Comparison of ENCODE assay signal across 8 cellular contexts in genomic region chr11:77407613-77408012, GRCh38.
DNase-seq lines count a peak whose midpoint lies in the region; ATAC-seq and TF ChIP-seq lines count a peak whose summit lies in the region.

No MANE protein-coding gene starts in this region.

- no peak overlapping the region for H3K4me3 ChIP-seq in body of pancreas

- peaks cover 28% of the 10 kb centered on the region for H3K4me1 ChIP-seq in body of pancreas

- TF ChIP-seq CTCF in body of pancreas (IDR thresholded peaks at IDR 0.05) = no peak

- WGBS in body of pancreas, 2 donors = 5 to 16% methylated on average over 4 of the region's 4 CpGs

- H3K36me3 ChIP-seq in body of pancreas (replicated peaks in 1 of 2; ENCODE audit: insufficient read depth in 1 of 2, low read depth in 2 of 2) = no peaks in the 10 kb centered on the region

- peaks cover 43 to 62% (median 56%) of the 10 kb centered on the region in 4 donors for H3K4me1 Mint-ChIP-seq in naive thymus-derived CD8-positive, alpha-beta T cell

- no peaks in the 10 kb centered on the region for H3K27me3 ChIP-seq in body of pancreas

- no peak for TF ChIP-seq POLR2A in body of pancreas (IDR thresholded peaks at IDR 0.05)

- H3K4me3 Mint-ChIP-seq in naive thymus-derived CD8-positive, alpha-beta T cell = no peak overlapping the region

- no peaks in the 10 kb centered on the region for H3K9me3 Mint-ChIP-seq in naive thymus-derived CD8-positive, alpha-beta T cell

- ATAC-seq in body of pancreas (peak; percentile 69), GM21723 (IDR thresholded peaks at IDR 0.05; ENCODE audit: unreplicated experiment) (no peak)
- no peak for ATAC-seq in naive thymus-derived CD8-positive, alpha-beta T cell

- intact Hi-C loops in body of pancreas (cut with DNase I) = no loop called here

- DNase-seq in DMS153 treated with DMSO at 0.1 percent for 48 hours (lab: John Stamatoyannopoulos, UW; ENCODE audit: unreplicated experiment) (peak; percentile 37), NCI-H1436 (lab: John Stamatoyannopoulos, UW) (peak; percentile 16), body of pancreas (peak; percentile 75 to 86 (median 84)), mucosa of gallbladder (ENCODE audit: low spot score) (peak; percentile 83), NCI-H748 (lab: John Stamatoyannopoulos, UW; ENCODE audit: unreplicated experiment) (no peak), NCI-H526 treated with DMSO at 0.1 percent for 48 hours (lab: John Stamatoyannopoulos, UW) (no peak)
- no peak for DNase-seq in naive thymus-derived CD8-positive, alpha-beta T cell

- POLR2A ChIA-PET in naive thymus-derived CD8-positive, alpha-beta T cell (lab: Charles Lee) = no interaction called here

- H3K36me3 Mint-ChIP-seq in naive thymus-derived CD8-positive, alpha-beta T cell = peaks cover 0 to 3% (median 0%) of the 10 kb centered on the region in 3 donors

- no peaks in the 10 kb centered on the region for H3K27me3 Mint-ChIP-seq in naive thymus-derived CD8-positive, alpha-beta T cell

- peak overlapping the region in 4 of 10 donors; percentile 35 to 61 (median 43) for H3K27ac Mint-ChIP-seq in naive thymus-derived CD8-positive, alpha-beta T cell

- no peaks in the 10 kb centered on the region for H3K9me3 ChIP-seq in body of pancreas

- H3K27ac ChIP-seq in body of pancreas = peak overlapping the region in 1 of 4 donors; percentile 15

Comparison
In these comparisons a context has a peak if more than half of its experiments do, and no peak if none do; other contexts are left out.
1. DNase-seq: peak in DMS153 treated with DMSO at 0.1 percent for 48 hours (single experiment), NCI-H1436 (single experiment), body of pancreas (4 of 4) and mucosa of gallbladder (single experiment); none in NCI-H748 (single experiment), NCI-H526 treated with DMSO at 0.1 percent for 48 hours (single experiment) and naive thymus-derived CD8-positive, alpha-beta T cell (0 of 10).